ENCODE assay signal across 10 cellular contexts in genomic region chr5:80569086-80569960, GRCh38. TPM values are rescaled to one million over a fixed set of nuclear protein-coding genes. Genes with fewer than 3 reads are reported as not detected.
DNase-seq lines count a peak whose midpoint lies in the region; ATAC-seq, FAIRE-seq and TF ChIP-seq lines count a peak whose summit lies in the region.
"Had no signal": no experiment of that assay in that cellular context is flagged by ENCODE, and none has a peak within 500 bp of the region (broad histone marks: within the 10 kb centered on the region; RNA-seq: fewer than 3 reads in every experiment).

No MANE protein-coding gene starts in this region.

- no peak overlapping the region for H3K4me3 Mint-ChIP-seq in natural killer cell treated with Interleukin-12 subunit alpha and Interleukin-12 subunit beta and Interleukin-15 and Interleukin-18, amount 100 ng/mL, for 72 hours
- H3K4me3 Mint-ChIP-seq in natural killer cell: no peak overlapping the region

- no peak for TF ChIP-seq RAD21 in GM12878 (IDR thresholded peaks at IDR 0.05; ENCODE audit: insufficient read depth, low read depth, low read length)

- H3K9me3 Mint-ChIP-seq in natural killer cell treated with Interleukin-12 subunit alpha and Interleukin-12 subunit beta and Interleukin-15 and Interleukin-18, amount 100 ng/mL, for 72 hours: no peaks in the 10 kb centered on the region
- no peaks in the 10 kb centered on the region for H3K9me3 Mint-ChIP-seq in natural killer cell

- H3K27ac Mint-ChIP-seq in natural killer cell treated with Interleukin-12 subunit alpha and Interleukin-12 subunit beta and Interleukin-15 and Interleukin-18, amount 100 ng/mL, for 72 hours: no peak overlapping the region
- H3K27ac Mint-ChIP-seq in natural killer cell: no peak overlapping the region

- H4K20me1 ChIP-seq in GM12878 (ENCODE audit: control insufficient read depth, insufficient read depth): no peaks in the 10 kb centered on the region

- no TSS peak for BruUV-seq in GM12878 (replicated peaks; lab: Mats Ljungman, UMichigan)

- TF ChIP-seq CTCF in natural killer cell (IDR thresholded peaks at IDR 0.05) (no peak), GM12878 (IDR thresholded peaks at IDR 0.05 in 2 of 3, conservative IDR thresholded peaks at IDR 0.05 in 1 of 3; ENCODE audit: control insufficient read depth in 2 of 3, extremely low read depth in 1 of 3, insufficient read depth in 1 of 3, low read depth in 3 of 3, low read length in 3 of 3) (no peak), right lobe of liver (IDR thresholded peaks at IDR 0.05) (no peak)

- in situ Hi-C loops in GM12878 (cut with MboI): no loop called here

- RAD21 ChIA-PET in GM12878 (lab: Charles Lee; ENCODE audit: unreplicated experiment): no interaction called here

- H3K4me3 ChIP-seq in GM12878 (peak overlapping the region; percentile 63; the same call in 1 of the 2 replicates), right lobe of liver (peak overlapping the region; percentile 20 to 48 (median 32)), urinary bladder (ENCODE audit: low read depth, low read length) (peak overlapping the region; percentile 37)

- H3K9me3 ChIP-seq in GM12878 (replicated peaks; ENCODE audit: control insufficient read depth, insufficient read depth, low read length) (no peaks in the 10 kb centered on the region), right lobe of liver (no peaks in the 10 kb centered on the region)

- no peaks in the 10 kb centered on the region for H3K79me2 ChIP-seq in GM12878 (ENCODE audit: control insufficient read depth, insufficient read depth, low read length)

- no peak for TF ChIP-seq EP300 in GM12878 (IDR thresholded peaks at IDR 0.05; ENCODE audit: borderline replicate concordance in 1 of 2, control insufficient read depth in 1 of 2, low read depth in 2 of 2, low read length in 2 of 2)

- SMC1A ChIA-PET in GM12878 (lab: Charles Lee; ENCODE audit: uncharacterized antibody, unreplicated experiment): no interaction called here

- H2AFZ ChIP-seq in GM12878 (ENCODE audit: control insufficient read depth, low read depth, low read length): no peak overlapping the region

- no peaks in the 10 kb centered on the region for H3K36me3 Mint-ChIP-seq in natural killer cell treated with Interleukin-12 subunit alpha and Interleukin-12 subunit beta and Interleukin-15 and Interleukin-18, amount 100 ng/mL, for 72 hours
- H3K36me3 Mint-ChIP-seq in natural killer cell: no peaks in the 10 kb centered on the region

- TF ChIP-seq POLR2A in GM12878 (IDR thresholded peaks at IDR 0.05; ENCODE audit: low read depth, low read length): no peak
- no peak for TF ChIP-seq POLR2A in right lobe of liver (IDR thresholded peaks at IDR 0.05)

- 12% methylated on average over 58 of the region's 89 CpGs for WGBS in GM12878 (ENCODE audit: insufficient coverage, insufficient replicate concordance, low lambda C conversion rate, missing lambda C conversion rate)
- WGBS in right lobe of liver (ENCODE audit: insufficient coverage, low coverage, low lambda C conversion rate, missing lambda C conversion rate): 7% methylated on average over 8 of the region's 89 CpGs
- WGBS in urinary bladder: 2% methylated on average over 89 of the region's 89 CpGs

- H3K27me3 Mint-ChIP-seq in natural killer cell treated with Interleukin-12 subunit alpha and Interleukin-12 subunit beta and Interleukin-15 and Interleukin-18, amount 100 ng/mL, for 72 hours: peaks cover 30 to 71% of the 10 kb centered on the region in 2 donors
- H3K27me3 Mint-ChIP-seq in natural killer cell (ENCODE audit: low read depth in 2 of 2): peaks cover 38 to 43% of the 10 kb centered on the region in 2 donors

- no peaks in the 10 kb centered on the region for H3K36me3 ChIP-seq in GM12878 (ENCODE audit: control insufficient read depth in 2 of 2, insufficient read depth in 2 of 2, low read length in 1 of 2)
- no peaks in the 10 kb centered on the region for H3K36me3 ChIP-seq in right lobe of liver
- no peaks in the 10 kb centered on the region for H3K36me3 ChIP-seq in urinary bladder (ENCODE audit: insufficient read depth)

- H3K27me3 ChIP-seq in GM12878 (replicated peaks in 1 of 2; ENCODE audit: control insufficient read depth in 2 of 2, insufficient read depth in 2 of 2, low read length in 1 of 2) (peaks cover 6 to 19% of the 10 kb centered on the region in 2 experiments), right lobe of liver (peaks cover 10% of the 10 kb centered on the region in 2 donors)

- intact Hi-C loops in natural killer cell (cut with micrococcal nuclease) (no loop called here), GM12878 (cut with micrococcal nuclease; ENCODE audit: unreplicated experiment) (no loop called here), right lobe of liver (cut with DNase I) (no loop called here)

- peak overlapping the region; percentile 61 for H3K4me2 ChIP-seq in GM12878 (ENCODE audit: control insufficient read depth, insufficient read depth)

- H3K9ac ChIP-seq in GM12878 (ENCODE audit: control insufficient read depth, insufficient read depth, low read length): no peak overlapping the region

- H3K4me1 ChIP-seq in GM12878 (ENCODE audit: control insufficient read depth, insufficient read depth, low read length) (no peaks in the 10 kb centered on the region; the same call in 1 of the 2 replicates), right lobe of liver (peaks cover 0 to 14% (median 0%) of the 10 kb centered on the region in 4 donors), urinary bladder (ENCODE audit: insufficient read depth) (no peaks in the 10 kb centered on the region)

- CTCF ChIA-PET in GM12878 (lab: Yijun Ruan, JAX): no interaction called here

- DNase-seq in natural killer cell treated with Interleukin-12 subunit alpha and Interleukin-12 subunit beta and Interleukin-15 and Interleukin-18, amount 100 ng/mL, for 72 hours (ENCODE audit: low spot score): peak; percentile 63
- DNase-seq in natural killer cell: no peak
- DNase-seq in GM12878 (ENCODE audit: low read depth, low spot score): no peak
- no peak for DNase-seq in right lobe of liver
- DNase-seq: activated CD4-positive, CD25-positive, alpha-beta regulatory T cell treated with anti-CD3 and anti-CD28 coated beads, Interleukin-2, amount 50 U/mL, for 72 hours had no signal

- ATAC-seq in natural killer cell treated with Interleukin-12 subunit alpha and Interleukin-12 subunit beta and Interleukin-15 and Interleukin-18, amount 100 ng/mL, for 72 hours: peak in 1 of 2 donors; percentile 28
- ATAC-seq in natural killer cell (no peak), GM12878 (peak; percentile 9), right lobe of liver (peak in 2 of 4 donors; percentile 21 to 24), HG03039 (IDR thresholded peaks at IDR 0.05; ENCODE audit: unreplicated experiment) (no peak), GM21528 (IDR thresholded peaks at IDR 0.05; ENCODE audit: low FRiP score, unreplicated experiment) (no peak), GM21367 (IDR thresholded peaks at IDR 0.05; ENCODE audit: unreplicated experiment) (no peak)

- POLR2A ChIA-PET in GM12878 (lab: Charles Lee): no interaction called here

- no peak for FAIRE-seq in GM12878 (lab: Jason Lieb, UNC)
- FAIRE-seq: islet of Langerhans had no signal

- H3K27ac ChIP-seq in GM12878 (ENCODE audit: control insufficient read depth, insufficient read depth) (no peak overlapping the region), right lobe of liver (no peak overlapping the region), urinary bladder (ENCODE audit: low read depth) (no peak overlapping the region)

- no peaks in the 10 kb centered on the region for H3K4me1 Mint-ChIP-seq in natural killer cell treated with Interleukin-12 subunit alpha and Interleukin-12 subunit beta and Interleukin-15 and Interleukin-18, amount 100 ng/mL, for 72 hours (ENCODE audit: low read depth in 2 of 2)
- H3K4me1 Mint-ChIP-seq in natural killer cell: no peaks in the 10 kb centered on the region

TF ChIP-seq in GM12878, 131 proteins besides CTCF, POLR2A, EP300 and RAD21:
- TF ChIP-seq ZNF384 (IDR thresholded peaks at IDR 0.05; ENCODE audit: borderline replicate concordance, low read depth, low read length): no peak
- peak; percentile 71 for TF ChIP-seq HDAC6 (IDR thresholded peaks at IDR 0.05; ENCODE audit: unreplicated experiment)

RNA-seq across cellular contexts. Expression of gene ANKRD34B, which starts 0.8 kb away (rescaled TPM):
- not detected for total RNA-seq in natural killer cell treated with Interleukin-12 subunit alpha and Interleukin-12 subunit beta and Interleukin-15 and Interleukin-18, amount 100 ng/mL, for 72 hours
- total RNA-seq in natural killer cell (not detected), GM12878 (2014; rRNA removed) (under 0.01 TPM in 1 of 2 replicates, not detected in the other), GM12878 (2014; rRNA removed; fragmentation: Illumina TruSeq; extraction: Trizol) (not detected in 2 replicates), GM12878 (2021) (not detected in 2 replicates), right lobe of liver (under 1 TPM in 1 of 6 experiments, not detected in 5; 0.07 TPM), urinary bladder (not detected)
- not detected in 2 replicates for total RNA-seq in GM12878 (2013; cell fraction: nucleolus; rRNA removed)
- not detected for polyA plus RNA-seq in GM12878 (2011; ENCODE audit: low read depth)
- polyA plus RNA-seq in GM12878 (2011; rRNA removed) (not detected in 2 replicates), GM12878 (2014; fragmentation: Illumina TruSeq; extraction: Trizol) (not detected in 2 replicates), GM12878 (2014; fragmentation: Nextera tagmentation; extraction: Ambion mirVana) (not detected), GM12878 (2014; rRNA removed) (not detected in 2 replicates), GM12878 (2016; fragmentation: Nextera tagmentation; extraction: Ambion mirVana) (not detected), urinary bladder (not detected)
- not detected in 2 replicates for polyA plus RNA-seq in GM12878 (2011; cell fraction: cytosol; rRNA removed)
- not detected in 2 replicates for polyA plus RNA-seq in GM12878 (2011; cell fraction: nucleus; rRNA removed)
- not detected in 2 replicates for polyA plus RNA-seq in GM12878 (2012)
- polyA minus RNA-seq in GM12878 (2011; rRNA and poly(A)+ RNA removed): not detected in 2 replicates
- polyA minus RNA-seq in GM12878 (2011; cell fraction: cytosol; rRNA and poly(A)+ RNA removed): not detected in 2 replicates
- polyA minus RNA-seq in GM12878 (2011; cell fraction: nucleus; rRNA and poly(A)+ RNA removed): not detected in 2 replicates
